Comparison of ENCODE assay signal across 1 cellular context in the genomic region with DNA sequence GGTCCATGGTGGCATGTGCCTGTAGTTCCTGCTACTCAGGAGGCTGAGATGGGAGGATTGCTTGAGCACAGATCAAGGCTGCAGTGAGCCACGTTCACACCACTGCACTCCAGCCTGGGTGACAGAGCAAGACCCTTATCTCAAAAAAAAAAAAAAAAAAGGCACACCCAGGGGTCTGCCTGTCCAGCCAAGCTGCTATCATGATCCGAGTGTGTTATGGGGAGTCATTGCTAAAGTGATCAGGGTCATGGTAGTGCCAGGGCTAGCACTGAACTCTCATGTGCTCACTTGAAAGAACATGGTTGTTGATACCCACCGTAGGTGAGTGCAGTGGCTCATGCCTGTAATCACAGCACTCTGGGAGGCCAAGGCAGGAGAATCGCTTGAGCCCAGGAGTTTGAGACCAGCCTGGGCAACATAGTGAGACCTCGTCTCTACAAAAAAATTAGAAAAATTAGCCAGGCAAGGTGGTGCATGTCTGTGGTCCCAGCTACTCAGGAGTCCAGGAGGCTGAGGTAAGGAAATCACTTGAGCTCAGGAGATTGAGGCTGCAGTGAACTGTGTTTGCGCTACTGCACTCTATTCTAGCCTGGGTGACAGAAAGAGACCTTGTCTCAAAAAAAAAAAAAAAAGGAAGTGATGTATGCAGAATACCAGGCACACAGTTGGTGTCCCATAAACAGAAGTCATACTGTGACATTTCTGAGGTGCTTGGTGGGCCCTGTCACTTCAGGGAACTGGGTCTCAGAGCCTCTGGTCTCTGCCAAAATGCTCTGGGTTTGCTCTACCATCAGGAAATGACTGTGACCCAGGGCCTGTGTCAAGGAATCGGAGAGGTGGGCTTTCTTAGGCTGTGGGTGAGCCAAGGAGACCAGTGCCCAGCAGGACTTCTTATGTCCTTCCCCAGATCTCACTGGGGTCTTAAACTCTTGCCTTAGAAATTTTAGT.
TF ChIP-seq lines count a peak whose summit lies in the region.

No MANE protein-coding gene starts in this region.

TF ChIP-seq in H1, 55 proteins besides CTCF, POLR2A, EP300 and RAD21:
- TF ChIP-seq, protein P1, sequence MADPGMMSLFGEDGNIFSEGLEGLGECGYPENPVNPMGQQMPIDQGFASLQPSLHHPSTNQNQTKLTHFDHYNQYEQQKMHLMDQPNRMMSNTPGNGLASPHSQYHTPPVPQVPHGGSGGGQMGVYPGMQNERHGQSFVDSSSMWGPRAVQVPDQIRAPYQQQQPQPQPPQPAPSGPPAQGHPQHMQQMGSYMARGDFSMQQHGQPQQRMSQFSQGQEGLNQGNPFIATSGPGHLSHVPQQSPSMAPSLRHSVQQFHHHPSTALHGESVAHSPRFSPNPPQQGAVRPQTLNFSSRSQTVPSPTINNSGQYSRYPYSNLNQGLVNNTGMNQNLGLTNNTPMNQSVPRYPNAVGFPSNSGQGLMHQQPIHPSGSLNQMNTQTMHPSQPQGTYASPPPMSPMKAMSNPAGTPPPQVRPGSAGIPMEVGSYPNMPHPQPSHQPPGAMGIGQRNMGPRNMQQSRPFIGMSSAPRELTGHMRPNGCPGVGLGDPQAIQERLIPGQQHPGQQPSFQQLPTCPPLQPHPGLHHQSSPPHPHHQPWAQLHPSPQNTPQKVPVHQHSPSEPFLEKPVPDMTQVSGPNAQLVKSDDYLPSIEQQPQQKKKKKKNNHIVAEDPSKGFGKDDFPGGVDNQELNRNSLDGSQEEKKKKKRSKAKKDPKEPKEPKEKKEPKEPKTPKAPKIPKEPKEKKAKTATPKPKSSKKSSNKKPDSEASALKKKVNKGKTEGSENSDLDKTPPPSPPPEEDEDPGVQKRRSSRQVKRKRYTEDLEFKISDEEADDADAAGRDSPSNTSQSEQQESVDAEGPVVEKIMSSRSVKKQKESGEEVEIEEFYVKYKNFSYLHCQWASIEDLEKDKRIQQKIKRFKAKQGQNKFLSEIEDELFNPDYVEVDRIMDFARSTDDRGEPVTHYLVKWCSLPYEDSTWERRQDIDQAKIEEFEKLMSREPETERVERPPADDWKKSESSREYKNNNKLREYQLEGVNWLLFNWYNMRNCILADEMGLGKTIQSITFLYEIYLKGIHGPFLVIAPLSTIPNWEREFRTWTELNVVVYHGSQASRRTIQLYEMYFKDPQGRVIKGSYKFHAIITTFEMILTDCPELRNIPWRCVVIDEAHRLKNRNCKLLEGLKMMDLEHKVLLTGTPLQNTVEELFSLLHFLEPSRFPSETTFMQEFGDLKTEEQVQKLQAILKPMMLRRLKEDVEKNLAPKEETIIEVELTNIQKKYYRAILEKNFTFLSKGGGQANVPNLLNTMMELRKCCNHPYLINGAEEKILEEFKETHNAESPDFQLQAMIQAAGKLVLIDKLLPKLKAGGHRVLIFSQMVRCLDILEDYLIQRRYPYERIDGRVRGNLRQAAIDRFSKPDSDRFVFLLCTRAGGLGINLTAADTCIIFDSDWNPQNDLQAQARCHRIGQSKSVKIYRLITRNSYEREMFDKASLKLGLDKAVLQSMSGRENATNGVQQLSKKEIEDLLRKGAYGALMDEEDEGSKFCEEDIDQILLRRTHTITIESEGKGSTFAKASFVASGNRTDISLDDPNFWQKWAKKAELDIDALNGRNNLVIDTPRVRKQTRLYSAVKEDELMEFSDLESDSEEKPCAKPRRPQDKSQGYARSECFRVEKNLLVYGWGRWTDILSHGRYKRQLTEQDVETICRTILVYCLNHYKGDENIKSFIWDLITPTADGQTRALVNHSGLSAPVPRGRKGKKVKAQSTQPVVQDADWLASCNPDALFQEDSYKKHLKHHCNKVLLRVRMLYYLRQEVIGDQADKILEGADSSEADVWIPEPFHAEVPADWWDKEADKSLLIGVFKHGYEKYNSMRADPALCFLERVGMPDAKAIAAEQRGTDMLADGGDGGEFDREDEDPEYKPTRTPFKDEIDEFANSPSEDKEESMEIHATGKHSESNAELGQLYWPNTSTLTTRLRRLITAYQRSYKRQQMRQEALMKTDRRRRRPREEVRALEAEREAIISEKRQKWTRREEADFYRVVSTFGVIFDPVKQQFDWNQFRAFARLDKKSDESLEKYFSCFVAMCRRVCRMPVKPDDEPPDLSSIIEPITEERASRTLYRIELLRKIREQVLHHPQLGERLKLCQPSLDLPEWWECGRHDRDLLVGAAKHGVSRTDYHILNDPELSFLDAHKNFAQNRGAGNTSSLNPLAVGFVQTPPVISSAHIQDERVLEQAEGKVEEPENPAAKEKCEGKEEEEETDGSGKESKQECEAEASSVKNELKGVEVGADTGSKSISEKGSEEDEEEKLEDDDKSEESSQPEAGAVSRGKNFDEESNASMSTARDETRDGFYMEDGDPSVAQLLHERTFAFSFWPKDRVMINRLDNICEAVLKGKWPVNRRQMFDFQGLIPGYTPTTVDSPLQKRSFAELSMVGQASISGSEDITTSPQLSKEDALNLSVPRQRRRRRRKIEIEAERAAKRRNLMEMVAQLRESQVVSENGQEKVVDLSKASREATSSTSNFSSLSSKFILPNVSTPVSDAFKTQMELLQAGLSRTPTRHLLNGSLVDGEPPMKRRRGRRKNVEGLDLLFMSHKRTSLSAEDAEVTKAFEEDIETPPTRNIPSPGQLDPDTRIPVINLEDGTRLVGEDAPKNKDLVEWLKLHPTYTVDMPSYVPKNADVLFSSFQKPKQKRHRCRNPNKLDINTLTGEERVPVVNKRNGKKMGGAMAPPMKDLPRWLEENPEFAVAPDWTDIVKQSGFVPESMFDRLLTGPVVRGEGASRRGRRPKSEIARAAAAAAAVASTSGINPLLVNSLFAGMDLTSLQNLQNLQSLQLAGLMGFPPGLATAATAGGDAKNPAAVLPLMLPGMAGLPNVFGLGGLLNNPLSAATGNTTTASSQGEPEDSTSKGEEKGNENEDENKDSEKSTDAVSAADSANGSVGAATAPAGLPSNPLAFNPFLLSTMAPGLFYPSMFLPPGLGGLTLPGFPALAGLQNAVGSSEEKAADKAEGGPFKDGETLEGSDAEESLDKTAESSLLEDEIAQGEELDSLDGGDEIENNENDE (IDR thresholded peaks at IDR 0.05; ENCODE audit: insufficient replicate concordance, low read length), result no peak
- TF ChIP-seq HDAC2 (IDR thresholded peaks at IDR 0.05; ENCODE audit: borderline replicate concordance in 1 of 2, low read depth in 2 of 2, low read length in 2 of 2), result no peak
- TF ChIP-seq EGR1 (IDR thresholded peaks at IDR 0.05; ENCODE audit: borderline replicate concordance, low read depth, low read length), result no peak
- TF ChIP-seq CTBP2 (IDR thresholded peaks at IDR 0.05; ENCODE audit: borderline replicate concordance, insufficient read depth, insufficient read length, low read length), result no peak
- no peak for TF ChIP-seq JUND (IDR thresholded peaks at IDR 0.05; ENCODE audit: low read length)
- no peak for TF ChIP-seq SIX5 (IDR thresholded peaks at IDR 0.05; ENCODE audit: low read depth, low read length)
- TF ChIP-seq SP4 (IDR thresholded peaks at IDR 0.05; ENCODE audit: low read length), result no peak
- TF ChIP-seq, protein P2, sequence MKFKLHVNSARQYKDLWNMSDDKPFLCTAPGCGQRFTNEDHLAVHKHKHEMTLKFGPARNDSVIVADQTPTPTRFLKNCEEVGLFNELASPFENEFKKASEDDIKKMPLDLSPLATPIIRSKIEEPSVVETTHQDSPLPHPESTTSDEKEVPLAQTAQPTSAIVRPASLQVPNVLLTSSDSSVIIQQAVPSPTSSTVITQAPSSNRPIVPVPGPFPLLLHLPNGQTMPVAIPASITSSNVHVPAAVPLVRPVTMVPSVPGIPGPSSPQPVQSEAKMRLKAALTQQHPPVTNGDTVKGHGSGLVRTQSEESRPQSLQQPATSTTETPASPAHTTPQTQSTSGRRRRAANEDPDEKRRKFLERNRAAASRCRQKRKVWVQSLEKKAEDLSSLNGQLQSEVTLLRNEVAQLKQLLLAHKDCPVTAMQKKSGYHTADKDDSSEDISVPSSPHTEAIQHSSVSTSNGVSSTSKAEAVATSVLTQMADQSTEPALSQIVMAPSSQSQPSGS (IDR thresholded peaks at IDR 0.05; ENCODE audit: low read length), result no peak
- TF ChIP-seq RNF2 (IDR thresholded peaks at IDR 0.05; ENCODE audit: borderline replicate concordance, low read depth, low read length, missing control alignments, poor library complexity, severe bottlenecking), result no peak
- no peak for TF ChIP-seq EZH2 (IDR thresholded peaks at IDR 0.05; ENCODE audit: low read depth, low read length, severe bottlenecking)
- TF ChIP-seq YY1 (IDR thresholded peaks at IDR 0.05; ENCODE audit: low read depth, low read length), result no peak
- TF ChIP-seq SIN3A (conservative IDR thresholded peaks at IDR 0.05 in 1 of 2, IDR thresholded peaks at IDR 0.05 in 1 of 2; ENCODE audit: low read depth in 1 of 2, low read length in 2 of 2), result no peak
- no peak for TF ChIP-seq GTF2F1 (IDR thresholded peaks at IDR 0.05; ENCODE audit: borderline replicate concordance, low read depth, low read length)
TF ChIP-seq in H1: peak in this region for 0.
